Comparison of ENCODE assay signal across 20 cellular contexts in genomic region chr7:9776900-9777299, GRCh38.
A peak's percentile ranks its signal among the peaks of the same experiment; 100 is the strongest.
DNase-seq lines count a peak whose midpoint lies in the region; ATAC-seq, FAIRE-seq and TF ChIP-seq lines count a peak whose summit lies in the region.
"Had no signal": no experiment of that assay in that cellular context is flagged by ENCODE, and none has a peak within 500 bp of the region (broad histone marks: within the 10 kb centered on the region; RNA-seq: fewer than 3 reads in every experiment).

No MANE protein-coding gene starts in this region.

- H4K8ac ChIP-seq in mesendoderm (ENCODE audit: low read depth, low read length), result no peak overlapping the region

- no peak overlapping the region for H3K18ac ChIP-seq in mesendoderm (ENCODE audit: low read length)

- H3K4me3 ChIP-seq in NB4 (ENCODE audit: low read depth, low read length) (no peak overlapping the region), GM12878 (no peak overlapping the region), mesendoderm (ENCODE audit: low read length) (no peak overlapping the region), ascending aorta (no peak overlapping the region)
- H3K4me3 ChIP-seq: A549, HAP-1 had no signal

- H3K4me2 ChIP-seq in GM12878 (ENCODE audit: control insufficient read depth, insufficient read depth) (no peak overlapping the region), mesendoderm (ENCODE audit: low read length) (no peak overlapping the region)
- H3K4me2 ChIP-seq: A549, KMS-11, SK-N-SH had no signal

- CTCF ChIA-PET in GM12878 (lab: Yijun Ruan, JAX), result no interaction called here

- H3K23ac ChIP-seq in mesendoderm (ENCODE audit: low read length), result no peak overlapping the region

- no peak overlapping the region for H4K5ac ChIP-seq in mesendoderm (ENCODE audit: low read length)

- no peaks in the 10 kb centered on the region for H4K20me1 ChIP-seq in GM12878 (ENCODE audit: control insufficient read depth, insufficient read depth)

- TF ChIP-seq CTCF in NB4 (IDR thresholded peaks at IDR 0.05; ENCODE audit: low read depth, low read length), result no peak
- TF ChIP-seq CTCF in GM12878 (IDR thresholded peaks at IDR 0.05 in 2 of 3, conservative IDR thresholded peaks at IDR 0.05 in 1 of 3; ENCODE audit: control insufficient read depth in 2 of 3, extremely low read depth in 1 of 3, insufficient read depth in 1 of 3, low read depth in 3 of 3, low read length in 3 of 3), result no peak
- TF ChIP-seq CTCF in ascending aorta (IDR thresholded peaks at IDR 0.05), result no peak

- no peak overlapping the region for H3K9ac ChIP-seq in GM12878 (ENCODE audit: control insufficient read depth, insufficient read depth, low read length)
- H3K9ac ChIP-seq in mesendoderm (ENCODE audit: low read length), result no peak overlapping the region
- H3K9ac ChIP-seq: KMS-11, SK-N-SH had no signal

- no peak for TF ChIP-seq RAD21 in GM12878 (IDR thresholded peaks at IDR 0.05; ENCODE audit: insufficient read depth, low read depth, low read length)

- no peak for TF ChIP-seq EP300 in GM12878 (IDR thresholded peaks at IDR 0.05; ENCODE audit: borderline replicate concordance in 1 of 2, control insufficient read depth in 1 of 2, low read depth in 2 of 2, low read length in 2 of 2)

- FAIRE-seq in GM12878 (lab: Jason Lieb, UNC), result no peak
- FAIRE-seq: A549 had no signal

- in situ Hi-C loops in GM12878 (cut with MboI), result no loop called here

- H3K27me3 ChIP-seq in GM12878 (replicated peaks in 1 of 2; ENCODE audit: control insufficient read depth in 2 of 2, insufficient read depth in 2 of 2, low read length in 1 of 2) (no peaks in the 10 kb centered on the region), mesendoderm (ENCODE audit: insufficient read depth, low read length, poor library complexity) (no peaks in the 10 kb centered on the region), ascending aorta (no peaks in the 10 kb centered on the region)

- H3K27ac ChIP-seq in GM12878 (ENCODE audit: control insufficient read depth, insufficient read depth) (no peak overlapping the region), mesendoderm (ENCODE audit: low read depth, low read length) (no peak overlapping the region), ascending aorta (no peak overlapping the region)
- H3K27ac ChIP-seq: A549, KMS-11 had no signal

- H3K56ac ChIP-seq in mesendoderm (ENCODE audit: low read length), result no peak overlapping the region

- intact Hi-C loops in GM12878 (cut with micrococcal nuclease; ENCODE audit: unreplicated experiment) (no loop called here), ascending aorta (cut with DNase I) (no loop called here)

- no peaks in the 10 kb centered on the region for H3K79me1 ChIP-seq in mesendoderm (ENCODE audit: low read length)

- no peak overlapping the region for H2AK5ac ChIP-seq in mesendoderm (ENCODE audit: low read length)

- H2BK120ac ChIP-seq in mesendoderm (ENCODE audit: low read depth, low read length), result no peak overlapping the region

- H3K79me2 ChIP-seq in GM12878 (ENCODE audit: control insufficient read depth, insufficient read depth, low read length), result no peaks in the 10 kb centered on the region
- H3K79me2 ChIP-seq in mesendoderm (ENCODE audit: control insufficient read depth, insufficient read depth, low read length), result no peaks in the 10 kb centered on the region

- H3K9me3 ChIP-seq in GM12878 (replicated peaks; ENCODE audit: control insufficient read depth, insufficient read depth, low read length) (no peaks in the 10 kb centered on the region), ascending aorta (no peaks in the 10 kb centered on the region)
- H3K9me3 ChIP-seq: HAP-1, SK-N-SH had no signal

- no peak overlapping the region for H3K4ac ChIP-seq in mesendoderm (ENCODE audit: low read depth, low read length)

- POLR2A ChIA-PET in GM12878 (lab: Charles Lee), result no interaction called here

- SMC1A ChIA-PET in GM12878 (lab: Charles Lee; ENCODE audit: uncharacterized antibody, unreplicated experiment), result no interaction called here

- H3K36me3 ChIP-seq in GM12878 (ENCODE audit: control insufficient read depth in 2 of 2, insufficient read depth in 2 of 2, low read length in 1 of 2) (no peaks in the 10 kb centered on the region), mesendoderm (ENCODE audit: control insufficient read depth, insufficient read depth, low read length) (no peaks in the 10 kb centered on the region), ascending aorta (no peaks in the 10 kb centered on the region)
- H3K36me3 ChIP-seq: HAP-1 had no signal

- RAD21 ChIA-PET in GM12878 (lab: Charles Lee; ENCODE audit: unreplicated experiment), result no interaction called here

- no peak overlapping the region for H2BK15ac ChIP-seq in mesendoderm (replicated peaks; ENCODE audit: low read depth)

- ATAC-seq in GM12878, result no peak
- no peak for ATAC-seq in HG03108 (IDR thresholded peaks at IDR 0.05; ENCODE audit: unreplicated experiment)
- ATAC-seq: A549 had no signal

- DNase-seq in A172 (ENCODE audit: low spot score) (peak; percentile 28), NB4 (ENCODE audit: low read depth) (peak; percentile 9), GM12878 (ENCODE audit: low read depth, low spot score) (no peak), mesendoderm (peak; percentile 23), NCI-H2029 treated with DMSO at 0.1 percent for 48 hours (lab: John Stamatoyannopoulos, UW) (no peak), NCI-H748 treated with DMSO at 0.1 percent for 48 hours (lab: John Stamatoyannopoulos, UW) (no peak), ascending aorta (ENCODE audit: low spot score in 2 of 2) (no peak)
- DNase-seq: CD4-positive, alpha-beta T cell; DMS153; GF-D8; NCI-H1417 treated with DMSO at 0.1 percent for 48 hours; NCI-H1930; NCI-H526; OCI-M1; SHP77; SK-N-SH had no signal

- H3K4me1 ChIP-seq in GM12878 (ENCODE audit: control insufficient read depth, insufficient read depth, low read length), result no peaks in the 10 kb centered on the region
- no peaks in the 10 kb centered on the region for H3K4me1 ChIP-seq in mesendoderm (ENCODE audit: control insufficient read depth, low read depth, low read length)
- H3K4me1 ChIP-seq in ascending aorta, result no peaks in the 10 kb centered on the region
- H3K4me1 ChIP-seq: A549, HAP-1 had no signal

- no peak overlapping the region for H2AFZ ChIP-seq in GM12878 (ENCODE audit: control insufficient read depth, low read depth, low read length)

- no TSS peak for BruUV-seq in GM12878 (replicated peaks; lab: Mats Ljungman, UMichigan)

- 22% methylated on average over 2 of the region's 2 CpGs for WGBS in GM12878 (ENCODE audit: insufficient coverage, insufficient replicate concordance, low lambda C conversion rate, missing lambda C conversion rate)
- WGBS in mesendoderm (ENCODE audit: extremely low coverage, insufficient coverage, low lambda C conversion rate), result no CpG with 5 or more reads among the region's 2 CpGs

- no peak overlapping the region for H2BK5ac ChIP-seq in mesendoderm (ENCODE audit: low read length)

- TF ChIP-seq POLR2A in NB4 (IDR thresholded peaks at IDR 0.05; ENCODE audit: extremely low read depth, insufficient read length) (no peak), GM12878 (IDR thresholded peaks at IDR 0.05; ENCODE audit: low read depth, low read length) (no peak)

TF ChIP-seq in GM12878, 131 proteins besides CTCF, POLR2A, EP300 and RAD21 (continues in another document):
- TF ChIP-seq REST (IDR thresholded peaks at IDR 0.05; ENCODE audit: low read depth, low read length) (peak; percentile 60; the same call in 1 of the 2 replicates), ZSCAN29 (IDR thresholded peaks at IDR 0.05) (no peak), CEBPZ (IDR thresholded peaks at IDR 0.05; ENCODE audit: low read depth, low read length) (no peak)

Comparison
In these comparisons a context has a peak if more than half of its experiments do, and no peak if none do; other contexts are left out.
1. DNase-seq: peak in A172 (single experiment), NB4 (single experiment) and mesendoderm (single experiment); none in GM12878 (single experiment), NCI-H2029 treated with DMSO at 0.1 percent for 48 hours (single experiment), NCI-H748 treated with DMSO at 0.1 percent for 48 hours (single experiment) and ascending aorta (0 of 2).